In genomic region chr2:215380699-215381098, GRCh38 we compare ENCODE assay signal across 17 cellular contexts. TPM values are rescaled to one million over a fixed set of nuclear protein-coding genes. Genes with fewer than 3 reads are reported as not detected.
DNase-seq lines count a peak whose midpoint lies in the region; ATAC-seq, FAIRE-seq and TF ChIP-seq lines count a peak whose summit lies in the region.
"Had no signal": no experiment of that assay in that cellular context is flagged by ENCODE, and none has a peak within 500 bp of the region (broad histone marks: within the 10 kb centered on the region; RNA-seq: fewer than 3 reads in every experiment).

No MANE protein-coding gene starts in this region.

- H3K4me1 Mint-ChIP-seq in CD8-positive, alpha-beta memory T cell: no peaks in the 10 kb centered on the region

- intact Hi-C loops in HepG2 (cut with micrococcal nuclease; ENCODE audit: unreplicated experiment): no loop called here

- CTCF ChIA-PET in HepG2 (lab: Yijun Ruan, JAX; ENCODE audit: low intra/inter-chr PET ratio, low total read pairs): no interaction called here
- CTCF ChIA-PET in CD8-positive, alpha-beta memory T cell (lab: Charles Lee): no interaction called here

- no peak overlapping the region for H3K4ac ChIP-seq in neuronal stem cell (ENCODE audit: low read length)
- no peak overlapping the region for H3K4ac ChIP-seq in mesendoderm (ENCODE audit: low read depth, low read length)

- no peak overlapping the region for H4K5ac ChIP-seq in mesendoderm (ENCODE audit: low read length)

- no peak overlapping the region for H2BK120ac ChIP-seq in neuronal stem cell (ENCODE audit: low read depth, low read length)
- no peak overlapping the region for H2BK120ac ChIP-seq in mesendoderm (ENCODE audit: low read depth, low read length)

- no peak for TF ChIP-seq RAD21 in HepG2 (CRISPR knock-in tag; IDR thresholded peaks at IDR 0.05)

- no peak for TF ChIP-seq CTCF in RWPE2 (IDR thresholded peaks at IDR 0.05; ENCODE audit: poor library complexity, severe bottlenecking)
- no peak for TF ChIP-seq CTCF in HepG2 (CRISPR knock-in tag; IDR thresholded peaks at IDR 0.05)

- BruUV-seq in HepG2 (replicated peaks; lab: Mats Ljungman, UMichigan): no TSS peak

- DNase-seq in RWPE2 (ENCODE audit: low spot score) (no peak), HepG2 (ENCODE audit: low spot score) (no peak), neuronal stem cell (ENCODE audit: low spot score) (no peak), ureter (ENCODE audit: low spot score) (no peak), mesendoderm (no peak)
- DNase-seq in CD8-positive, alpha-beta memory T cell: no peak
- DNase-seq: AML-193, Calu3, DMS 273 treated with DMSO at 0.1 percent for 48 hours, DMS79, H7 had no signal

- no peaks in the 10 kb centered on the region for H3K4me1 ChIP-seq in RWPE2 (ENCODE audit: insufficient read depth, poor library complexity, severe bottlenecking)
- no peaks in the 10 kb centered on the region for H3K4me1 ChIP-seq in HepG2 (ENCODE audit: insufficient read depth, low read length)
- H3K4me1 ChIP-seq in neuronal stem cell (ENCODE audit: control insufficient read depth in 2 of 2, insufficient read depth in 1 of 2, low read depth in 1 of 2, low read length in 2 of 2): no peaks in the 10 kb centered on the region
- no peaks in the 10 kb centered on the region for H3K4me1 ChIP-seq in CD8-positive, alpha-beta memory T cell (ENCODE audit: insufficient read depth, low read length)
- H3K4me1 ChIP-seq in mesendoderm (ENCODE audit: control insufficient read depth, low read depth, low read length): no peaks in the 10 kb centered on the region
- H3K4me1 ChIP-seq: A549, BLaER1 had no signal

- no peak for FAIRE-seq in HepG2 (lab: Jason Lieb, UNC)
- FAIRE-seq: A549, G401.6, GM12891 had no signal

- H3K27ac ChIP-seq in RWPE2 (ENCODE audit: poor library complexity, severe bottlenecking): no peak overlapping the region
- H3K27ac ChIP-seq in HepG2 (ENCODE audit: extremely low read length, insufficient read depth, low read length): no peak overlapping the region
- H3K27ac ChIP-seq in neuronal stem cell (replicated peaks; ENCODE audit: low read length): no peak overlapping the region
- no peak overlapping the region for H3K27ac ChIP-seq in CD8-positive, alpha-beta memory T cell (ENCODE audit: low read depth, low read length)
- H3K27ac ChIP-seq in mesendoderm (ENCODE audit: low read depth, low read length): no peak overlapping the region
- H3K27ac ChIP-seq: A549, BLaER1 had no signal

- H4K8ac ChIP-seq in neuronal stem cell (ENCODE audit: low read depth, low read length) (no peak overlapping the region), mesendoderm (ENCODE audit: low read depth, low read length) (no peak overlapping the region)

- no peak overlapping the region for H2AFZ ChIP-seq in HepG2 (ENCODE audit: low read length)
- no peak overlapping the region for H2AFZ ChIP-seq in neuronal stem cell (ENCODE audit: low read length)
- H2AFZ ChIP-seq: GM23338 had no signal

- no peak overlapping the region for H4K91ac ChIP-seq in neuronal stem cell (ENCODE audit: low read depth, low read length, poor library complexity)

- no peaks in the 10 kb centered on the region for H3K79me2 ChIP-seq in HepG2 (ENCODE audit: insufficient read depth, low read length)
- no peaks in the 10 kb centered on the region for H3K79me2 ChIP-seq in mesendoderm (ENCODE audit: control insufficient read depth, insufficient read depth, low read length)

- H3K23ac ChIP-seq in neuronal stem cell (ENCODE audit: low read depth, low read length, poor library complexity) (no peak overlapping the region), mesendoderm (ENCODE audit: low read length) (no peak overlapping the region)

- H3K27me3 Mint-ChIP-seq in CD8-positive, alpha-beta memory T cell: no peaks in the 10 kb centered on the region

- H3K4me3 Mint-ChIP-seq in CD8-positive, alpha-beta memory T cell: no peak overlapping the region
- H3K4me3 Mint-ChIP-seq: GM23338 had no signal

- H3K79me1 ChIP-seq in neuronal stem cell (ENCODE audit: low read depth, low read length) (no peaks in the 10 kb centered on the region), mesendoderm (ENCODE audit: low read length) (no peaks in the 10 kb centered on the region)

- H3K4me2 ChIP-seq in HepG2 (ENCODE audit: low read depth, low read length) (no peak overlapping the region), neuronal stem cell (ENCODE audit: insufficient read depth, low read length, poor library complexity, severe bottlenecking) (no peak overlapping the region), mesendoderm (ENCODE audit: low read length) (no peak overlapping the region)
- H3K4me2 ChIP-seq: A549, BLaER1, GM23338 had no signal

- 0 out of 4 replicates have a peak, but pooled peaks of 1 of the 2 experiments have one; percentile 26 for TF ChIP-seq POLR2A in HepG2 (IDR thresholded peaks at IDR 0.05; ENCODE audit: insufficient read depth in 1 of 2, low read depth in 2 of 2, low read length in 2 of 2)

- H3K56ac ChIP-seq in mesendoderm (ENCODE audit: low read length): no peak overlapping the region

- H3K18ac ChIP-seq in neuronal stem cell (ENCODE audit: low read length) (no peak overlapping the region), mesendoderm (ENCODE audit: low read length) (no peak overlapping the region)

- H2BK15ac ChIP-seq in neuronal stem cell (ENCODE audit: low read length): no peak overlapping the region
- H2BK15ac ChIP-seq in mesendoderm (replicated peaks; ENCODE audit: low read depth): no peak overlapping the region

- H3K9me3 Mint-ChIP-seq in CD8-positive, alpha-beta memory T cell: no peaks in the 10 kb centered on the region
- H3K9me3 Mint-ChIP-seq: GM23338 had no signal

- H2BK5ac ChIP-seq in neuronal stem cell (ENCODE audit: low read length) (no peak overlapping the region), mesendoderm (ENCODE audit: low read length) (no peak overlapping the region)

- peak; percentile 15; the same call in 1 of the 3 replicates for ATAC-seq in RWPE2 (ENCODE audit: low read depth)
- peak; percentile 22 for ATAC-seq in HepG2
- no peak for ATAC-seq in HG02938 (IDR thresholded peaks at IDR 0.05; ENCODE audit: unreplicated experiment)
- ATAC-seq: A549, GM23338 had no signal

- H3K36me3 ChIP-seq in RWPE2 (ENCODE audit: low read depth) (peaks cover 99% of the 10 kb centered on the region), HepG2 (replicated peaks in 1 of 2; ENCODE audit: control insufficient read depth in 1 of 2, insufficient read depth in 2 of 2, low read length in 2 of 2) (peaks cover 52 to 91% of the 10 kb centered on the region in 2 experiments), neuronal stem cell (replicated peaks in 1 of 2; ENCODE audit: control insufficient read depth in 2 of 2, insufficient read depth in 2 of 2, low read length in 2 of 2) (peaks cover 22 to 88% of the 10 kb centered on the region in 2 donors), mesendoderm (ENCODE audit: control insufficient read depth, insufficient read depth, low read length) (peaks cover 18% of the 10 kb centered on the region)
- H3K36me3 ChIP-seq in CD8-positive, alpha-beta memory T cell (ENCODE audit: insufficient read depth, low read length): no peaks in the 10 kb centered on the region
- H3K36me3 ChIP-seq: BLaER1 had no signal

- no peaks in the 10 kb centered on the region for H3K9me3 ChIP-seq in RWPE2 (ENCODE audit: severe bottlenecking)
- H3K9me3 ChIP-seq in HepG2 (ENCODE audit: low read length): no peaks in the 10 kb centered on the region
- no peaks in the 10 kb centered on the region for H3K9me3 ChIP-seq in neuronal stem cell (replicated peaks in 1 of 2; ENCODE audit: control insufficient read depth in 2 of 2, insufficient read depth in 1 of 2, low read depth in 1 of 2, low read length in 2 of 2)
- H3K9me3 ChIP-seq in CD8-positive, alpha-beta memory T cell (ENCODE audit: low read length): no peaks in the 10 kb centered on the region
- H3K9me3 ChIP-seq: A549, BLaER1 had no signal

- H3K9ac ChIP-seq in HepG2 (ENCODE audit: insufficient read depth, low read depth, low read length): no peak overlapping the region
- no peak overlapping the region for H3K9ac ChIP-seq in neuronal stem cell (ENCODE audit: low read depth, low read length, poor library complexity)
- no peak overlapping the region for H3K9ac ChIP-seq in mesendoderm (ENCODE audit: low read length)
- H3K9ac ChIP-seq: BLaER1 had no signal

- WGBS in HepG2 (ENCODE audit: low lambda C conversion rate): 94% methylated on average over 7 of the region's 7 CpGs
- no CpG with 5 or more reads among the region's 7 CpGs for WGBS in neuronal stem cell (ENCODE audit: extremely low coverage in 2 of 2, insufficient read length in 2 of 2, insufficient replicate concordance in 1 of 2), 2 donors
- no CpG with 5 or more reads among the region's 7 CpGs for WGBS in mesendoderm (ENCODE audit: extremely low coverage, insufficient coverage, low lambda C conversion rate)

- H2AK5ac ChIP-seq in neuronal stem cell (ENCODE audit: low read depth, low read length) (no peak overlapping the region), mesendoderm (ENCODE audit: low read length) (no peak overlapping the region)

- in situ Hi-C loops in HepG2 (cut with HindIII; ENCODE audit: extremely low pct_ligation_motif_present, low pct_unique_long_range_greater_than_20kb): no loop called here

- H3K14ac ChIP-seq in neuronal stem cell (ENCODE audit: low read length): peak overlapping the region; percentile 84

- H3K27ac Mint-ChIP-seq in CD8-positive, alpha-beta memory T cell: no peak overlapping the region
- H3K27ac Mint-ChIP-seq: GM23338 had no signal

- no peak overlapping the region for H2BK12ac ChIP-seq in neuronal stem cell (ENCODE audit: low read length)

- peaks cover 16% of the 10 kb centered on the region for H4K20me1 ChIP-seq in HepG2 (ENCODE audit: insufficient read depth, low read length)
- H4K20me1 ChIP-seq: BLaER1 had no signal

- H3K27me3 ChIP-seq in RWPE2 (ENCODE audit: insufficient read depth, poor library complexity, severe bottlenecking) (no peaks in the 10 kb centered on the region), HepG2 (ENCODE audit: control insufficient read depth in 1 of 2, insufficient read depth in 2 of 2, low read length in 2 of 2) (no peaks in the 10 kb centered on the region), neuronal stem cell (ENCODE audit: control insufficient read depth in 3 of 3, insufficient read depth in 3 of 3, low read depth in 1 of 3, low read length in 3 of 3) (no peaks in the 10 kb centered on the region), mesendoderm (ENCODE audit: insufficient read depth, low read length, poor library complexity) (no peaks in the 10 kb centered on the region)
- H3K27me3 ChIP-seq in CD8-positive, alpha-beta memory T cell (ENCODE audit: insufficient read depth, low read length, poor library complexity, severe bottlenecking): no peaks in the 10 kb centered on the region
- H3K27me3 ChIP-seq: BLaER1 had no signal

- TF ChIP-seq EP300 in HepG2 (IDR thresholded peaks at IDR 0.05; ENCODE audit: low read depth in 2 of 2, low read length in 2 of 2) (no peak), HepG2 (CRISPR knock-in tag; IDR thresholded peaks at IDR 0.05; ENCODE audit: borderline replicate concordance) (no peak)

- no peaks in the 10 kb centered on the region for H3K36me3 Mint-ChIP-seq in CD8-positive, alpha-beta memory T cell

- no peak overlapping the region for H3K4me3 ChIP-seq in RWPE2 (ENCODE audit: severe bottlenecking)
- H3K4me3 ChIP-seq in HepG2 (replicated peaks in 1 of 3; ENCODE audit: insufficient read depth in 1 of 3, low read depth in 2 of 3, low read length in 3 of 3): no peak overlapping the region
- no peak overlapping the region for H3K4me3 ChIP-seq in neuronal stem cell (ENCODE audit: low read length in 2 of 2)
- H3K4me3 ChIP-seq in CD8-positive, alpha-beta memory T cell (ENCODE audit: low read length): no peak overlapping the region
- no peak overlapping the region for H3K4me3 ChIP-seq in mesendoderm (ENCODE audit: low read length)
- H3K4me3 ChIP-seq: A549, BLaER1, GM23338 had no signal

- POLR2A ChIA-PET in HepG2 (lab: Yijun Ruan, JAX): no interaction called here
- POLR2A ChIA-PET in CD8-positive, alpha-beta memory T cell (lab: Charles Lee): no interaction called here

RNA-seq across cellular contexts. Expression of gene FN1, which starts 55.2 kb away (rescaled TPM):
- total RNA-seq in HepG2 (2016; rRNA removed; fragmentation: Illumina TruSeq; extraction: Trizol) (1,029 and 1,847 TPM in 2 replicates), ureter (125 TPM)
- 126 and 147 TPM in 2 replicates for total RNA-seq in HepG2 (2016; cell fraction: cytosol; rRNA removed; fragmentation: Illumina TruSeq; extraction: Trizol; ENCODE audit: low read depth)
- 854 and 1,853 TPM in 2 replicates for total RNA-seq in HepG2 (2016; cell fraction: insoluble cytoplasmic fraction; rRNA removed; fragmentation: Illumina TruSeq; extraction: Trizol)
- 296 and 350 TPM in 2 replicates for total RNA-seq in HepG2 (2016; cell fraction: membrane; rRNA removed; fragmentation: Illumina TruSeq; extraction: Trizol)
- 2,550 and 3,138 TPM in 2 replicates for total RNA-seq in HepG2 (2016; cell fraction: nucleus; rRNA removed; fragmentation: Illumina TruSeq; extraction: Trizol)
- 6,471 and 8,294 TPM in 2 replicates for polyA plus RNA-seq in HepG2 (2011; rRNA removed)
- polyA plus RNA-seq in HepG2 (2011; cell fraction: cytosol; rRNA removed): 5,228 and 6,020 TPM in 2 replicates
- 7,071 and 7,329 TPM in 2 replicates for polyA plus RNA-seq in HepG2 (2011; cell fraction: nucleus; rRNA removed)
- 6,919 and 7,291 TPM in 2 replicates for polyA plus RNA-seq in HepG2 (2012)
- polyA plus RNA-seq in HepG2 (2016; cell fraction: cytosol; fragmentation: Illumina TruSeq; extraction: Trizol; ENCODE audit: low read depth): 105 and 116 TPM in 2 replicates
- 930 and 1,012 TPM in 2 replicates for polyA plus RNA-seq in HepG2 (2016; cell fraction: insoluble cytoplasmic fraction; fragmentation: Illumina TruSeq; extraction: Trizol; ENCODE audit: low read depth)
- polyA plus RNA-seq in HepG2 (2016; cell fraction: membrane; fragmentation: Illumina TruSeq; extraction: Trizol; ENCODE audit: low read depth): 206 and 247 TPM in 2 replicates
- polyA plus RNA-seq in HepG2 (2016; cell fraction: nucleus; fragmentation: Illumina TruSeq; extraction: Trizol; ENCODE audit: insufficient read depth, low read depth): 3,833 and 4,011 TPM in 2 replicates
- polyA minus RNA-seq in HepG2 (2011; rRNA and poly(A)+ RNA removed; ENCODE audit: low replicate concordance): 4.7 and 8,343 TPM in 2 replicates
- polyA minus RNA-seq in HepG2 (2011; cell fraction: cytosol; rRNA and poly(A)+ RNA removed): 6,416 and 9,415 TPM in 2 replicates
- 5,814 and 6,553 TPM in 2 replicates for polyA minus RNA-seq in HepG2 (2011; cell fraction: nucleus; rRNA and poly(A)+ RNA removed)
- polyA plus RNA-seq in neuronal stem cell (2013, experiment 1 of 2): 33.3 TPM
- polyA plus RNA-seq in neuronal stem cell (2013, experiment 2 of 2): 31.4 TPM
- under 1 TPM; 0.18 to 0.31 TPM for total RNA-seq in CD8-positive, alpha-beta memory T cell
- 0.08 TPM for polyA plus RNA-seq in CD8-positive, alpha-beta memory T cell
- polyA plus RNA-seq in mesendoderm (2013, experiment 1 of 2): 82.2 TPM
- 79.8 TPM for polyA plus RNA-seq in mesendoderm (2013, experiment 2 of 2)

Comparison
In these comparisons a context has a peak if more than half of its experiments do, and no peak if none do; other contexts are left out.
1. RNA of gene FN1, which starts 55.2 kb away (total RNA-seq): 126 to 3,138 TPM in HepG2 and 125 TPM in ureter (single experiment); 0.18 to 0.31 TPM in CD8-positive, alpha-beta memory T cell; every median in the first group is over 10 times any median in the second.